In genomic region chr10:29304259-29305030, GRCh38 we compare ENCODE assay signal across 8 cellular contexts. TPM values are rescaled to one million over a fixed set of nuclear protein-coding genes. Genes with fewer than 3 reads are reported as not detected.
A peak's percentile ranks its signal among the peaks of the same experiment; 100 is the strongest.
DNase-seq lines count a peak whose midpoint lies in the region; ATAC-seq and TF ChIP-seq lines count a peak whose summit lies in the region.

No MANE protein-coding gene starts in this region.

- no peak overlapping the region for H3K4me3 ChIP-seq in HAP-1
- H3K4me3 ChIP-seq in WI38 (ENCODE audit: low read depth, low read length), result no peak overlapping the region
- H3K4me3 ChIP-seq in neural progenitor cell, result no peak overlapping the region

- ATAC-seq in GM21423 (IDR thresholded peaks at IDR 0.05; ENCODE audit: unreplicated experiment) (no peak), GM18505 (IDR thresholded peaks at IDR 0.05; ENCODE audit: unreplicated experiment) (no peak)

- H3K79me2 ChIP-seq in neural progenitor cell (ENCODE audit: low read depth), result no peaks in the 10 kb centered on the region

- H3K4me2 ChIP-seq in neural progenitor cell, result no peak overlapping the region

- TF ChIP-seq CTCF in WI38 (IDR thresholded peaks at IDR 0.05; ENCODE audit: low read depth, low read length) (peak; percentile 75; the same call in 1 of the 2 replicates), neural progenitor cell (IDR thresholded peaks at IDR 0.05) (peak; percentile 91)

- H3K9me3 ChIP-seq in HAP-1 (no peaks in the 10 kb centered on the region), neural progenitor cell (ENCODE audit: low read depth) (peaks cover 3% of the 10 kb centered on the region)

- H3K36me3 Mint-ChIP-seq in neural progenitor cell, result peaks cover 5% of the 10 kb centered on the region

- peaks cover 8% of the 10 kb centered on the region for H3K27me3 ChIP-seq in HAP-1 (ENCODE audit: low read depth)
- H3K27me3 ChIP-seq in neural progenitor cell, result no peaks in the 10 kb centered on the region

- no peak overlapping the region for H3K27ac ChIP-seq in neural progenitor cell

- no peak overlapping the region for H3K9ac ChIP-seq in neural progenitor cell

- peaks cover 4% of the 10 kb centered on the region for H3K4me1 ChIP-seq in HAP-1
- H3K4me1 ChIP-seq in neural progenitor cell, result no peaks in the 10 kb centered on the region

- peak; percentile 26 for DNase-seq in DMS53 treated with DMSO at 0.1 percent for 48 hours (lab: John Stamatoyannopoulos, UW; ENCODE audit: unreplicated experiment)
- peak; percentile 70 to 74 for DNase-seq in HAP-1 (ENCODE audit: low spot score in 2 of 2)
- peak; percentile 13 for DNase-seq in NCI-H2107 (lab: John Stamatoyannopoulos, UW)
- peak; percentile 64 for DNase-seq in fibroblast of the conjunctiva (ENCODE audit: low read depth)
- peak; percentile 82 for DNase-seq in neural progenitor cell (ENCODE audit: low spot score)

- H3F3A ChIP-seq in neural progenitor cell (ENCODE audit: low read depth), result no peaks in the 10 kb centered on the region

- H2AFZ ChIP-seq in neural progenitor cell (replicated peaks), result peak overlapping the region; percentile 52

- no peaks in the 10 kb centered on the region for H4K20me1 ChIP-seq in neural progenitor cell (ENCODE audit: low read depth)

- H3K4me3 Mint-ChIP-seq in neural progenitor cell, result no peak overlapping the region

- peaks cover 25% of the 10 kb centered on the region for H3K9me3 Mint-ChIP-seq in neural progenitor cell

- peaks cover 5% of the 10 kb centered on the region for H3K27me3 Mint-ChIP-seq in neural progenitor cell (ENCODE audit: insufficient read depth, low read depth)

- in situ Hi-C loops in HAP-1 (cut with MboI; ENCODE audit: low sequenced_read_pairs), result loop anchor here (10.0 kb wide), 2 partner anchors 310 to 640 kb away; no protein-coding TSS in a partner anchor

- no peak for TF ChIP-seq POLR2A in GM18505 (IDR thresholded peaks at IDR 0.05; ENCODE audit: borderline replicate concordance, extremely low read depth, insufficient read depth, insufficient read length)

- H3K4me1 Mint-ChIP-seq in neural progenitor cell, result peaks cover 11% of the 10 kb centered on the region

- H3K27ac Mint-ChIP-seq in neural progenitor cell, result peak overlapping the region; percentile 30

- H3K36me3 ChIP-seq in HAP-1 (replicated peaks), result no peaks in the 10 kb centered on the region
- H3K36me3 ChIP-seq in neural progenitor cell, result no peaks in the 10 kb centered on the region

RNA-seq across cellular contexts. Expression of gene LYZL1, which starts 15.6 kb away (rescaled TPM):
- total RNA-seq in neural progenitor cell (ENCODE audit: low replicate concordance), result not detected in 2 replicates

Comparison
In these comparisons a context has a peak if more than half of its experiments do, and no peak if none do; other contexts are left out.
1. DNase-seq: peak in every context shown above with its lines; median percentile 82 in neural progenitor cell; 72 in HAP-1; 64 in fibroblast of the conjunctiva; 26 in DMS53 treated with DMSO at 0.1 percent for 48 hours; 13 in NCI-H2107.